In the genomic region with DNA sequence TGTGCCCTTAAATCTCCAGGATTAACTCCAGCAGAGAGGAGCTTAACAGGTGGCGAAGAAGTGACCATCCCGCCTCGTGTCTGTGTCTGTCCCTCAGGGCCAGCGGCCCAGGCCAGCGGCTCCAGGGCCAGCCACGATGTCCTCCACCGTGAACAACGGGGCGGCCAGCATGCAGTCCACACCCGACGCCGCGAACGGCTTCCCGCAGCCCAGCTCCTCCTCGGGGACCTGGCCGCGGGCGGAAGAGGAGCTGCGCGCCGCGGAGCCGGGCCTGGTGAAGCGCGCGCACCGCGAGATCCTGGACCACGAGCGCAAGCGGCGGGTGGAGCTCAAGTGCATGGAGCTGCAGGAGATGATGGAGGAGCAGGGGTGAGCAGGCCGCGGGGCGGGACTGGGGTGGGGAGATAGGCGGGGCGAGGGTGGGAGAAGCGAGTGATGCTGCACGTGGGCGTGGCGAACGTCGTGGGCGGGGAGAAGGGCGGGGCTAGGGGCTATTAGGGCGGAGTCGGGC, we compare ENCODE assay signal across 8 cellular contexts. TPM values are rescaled to one million over a fixed set of nuclear protein-coding genes. Genes with fewer than 3 reads are reported as not detected.
DNase-seq lines count a peak whose midpoint lies in the region; ATAC-seq and TF ChIP-seq lines count a peak whose summit lies in the region.

No MANE protein-coding gene starts in this region.

- 7% methylated on average over 23 of the region's 48 CpGs for WGBS in prostate gland

- H3K9me3 Mint-ChIP-seq in Calu3 (ENCODE audit: low read depth, unreplicated experiment), result no peaks in the 10 kb centered on the region
- H3K9me3 Mint-ChIP-seq in activated naive CD4-positive, alpha-beta T cell treated with anti-CD3 and anti-CD28 coated beads, Interleukin-2, amount 50 U/mL, for 72 hours, result no peaks in the 10 kb centered on the region

- H3K4me1 ChIP-seq in prostate gland (replicated peaks), result no peaks in the 10 kb centered on the region
- H3K4me1 ChIP-seq in upper lobe of right lung, result peaks cover 7% of the 10 kb centered on the region

- H3K4me1 Mint-ChIP-seq in Calu3 (ENCODE audit: low read depth, unreplicated experiment), result no peaks in the 10 kb centered on the region

- peak overlapping the region; percentile 68 for H3K4me3 ChIP-seq in SK-N-MC
- H3K4me3 ChIP-seq in prostate gland, result no peak overlapping the region
- H3K4me3 ChIP-seq in upper lobe of right lung, result no peak overlapping the region

- peaks cover 6% of the 10 kb centered on the region for H3K27me3 ChIP-seq in prostate gland (replicated peaks; ENCODE audit: insufficient read depth)
- H3K27me3 ChIP-seq in upper lobe of right lung, result peaks cover 43% of the 10 kb centered on the region

- H3K27me3 Mint-ChIP-seq in Calu3 (ENCODE audit: unreplicated experiment), result peaks cover 83% of the 10 kb centered on the region

- H3K4me3 Mint-ChIP-seq in Calu3 (ENCODE audit: low read depth, unreplicated experiment), result no peak overlapping the region

- H3K9ac ChIP-seq in SK-N-MC (ENCODE audit: insufficient read length), result no peak overlapping the region

- no peak overlapping the region for H3K27ac Mint-ChIP-seq in Calu3 (ENCODE audit: unreplicated experiment)
- no peak overlapping the region for H3K27ac Mint-ChIP-seq in activated naive CD4-positive, alpha-beta T cell treated with anti-CD3 and anti-CD28 coated beads, Interleukin-2, amount 50 U/mL, for 72 hours

- H3K36me3 Mint-ChIP-seq in Calu3 (ENCODE audit: insufficient read depth, unreplicated experiment), result no peaks in the 10 kb centered on the region
- peaks cover 0 to 6% of the 10 kb centered on the region in 2 donors for H3K36me3 Mint-ChIP-seq in activated naive CD4-positive, alpha-beta T cell treated with anti-CD3 and anti-CD28 coated beads, Interleukin-2, amount 50 U/mL, for 72 hours

- H3K9me3 ChIP-seq in SK-N-MC (ENCODE audit: low read depth, low read length) (no peaks in the 10 kb centered on the region), prostate gland (no peaks in the 10 kb centered on the region), upper lobe of right lung (no peaks in the 10 kb centered on the region)

- H3K36me3 ChIP-seq in SK-N-MC (ENCODE audit: insufficient read depth, low read length), result no peaks in the 10 kb centered on the region
- no peaks in the 10 kb centered on the region for H3K36me3 ChIP-seq in prostate gland
- no peaks in the 10 kb centered on the region for H3K36me3 ChIP-seq in upper lobe of right lung

- no peak for TF ChIP-seq POLR2A in prostate gland (IDR thresholded peaks at IDR 0.05)

- ATAC-seq in HG03139 (IDR thresholded peaks at IDR 0.05; ENCODE audit: unreplicated experiment) (peak; percentile 55), upper lobe of right lung (peak; percentile 96), GM21381 (IDR thresholded peaks at IDR 0.05; ENCODE audit: unreplicated experiment) (no peak)
- ATAC-seq in activated naive CD4-positive, alpha-beta T cell treated with anti-CD3 and anti-CD28 coated beads, Interleukin-2, amount 50 U/mL, for 72 hours, result peak; percentile 92 to 99

- DNase-seq in Calu3, result peak; percentile 63
- peak; percentile 16 for DNase-seq in SK-N-MC (ENCODE audit: low read depth, low spot score)
- DNase-seq in activated naive CD4-positive, alpha-beta T cell treated with anti-CD3 and anti-CD28 coated beads, Interleukin-2, amount 50 U/mL, for 72 hours (ENCODE audit: low spot score in 2 of 2), result peak in 1 of 2 donors; percentile 88
- DNase-seq in head of caudate nucleus, result peak; percentile 51 to 94 (median 86)
- DNase-seq in prostate gland (ENCODE audit: low spot score), result peak; percentile 37
- DNase-seq in upper lobe of right lung, result peak; percentile 86

- no TSS peak for BruUV-seq in Calu3 (replicated peaks; lab: Mats Ljungman, UMichigan)

- CTCF ChIA-PET in Calu3 (lab: Charles Lee), result no interaction called here

- H3K27ac ChIP-seq in SK-N-MC (no peak overlapping the region), prostate gland (no peak overlapping the region), upper lobe of right lung (no peak overlapping the region)

- TF ChIP-seq CTCF in Calu3 (IDR thresholded peaks at IDR 0.05; ENCODE audit: unreplicated experiment) (no peak), prostate gland (IDR thresholded peaks at IDR 0.05) (no peak), upper lobe of right lung (IDR thresholded peaks at IDR 0.05) (no peak)

- intact Hi-C loops in Calu3 (cut with micrococcal nuclease; ENCODE audit: unreplicated experiment), result no loop called here
- intact Hi-C loops in head of caudate nucleus (cut with DNase I), result no loop called here
- intact Hi-C loops in prostate gland (cut with DNase I), result no loop called here
- intact Hi-C loops in upper lobe of right lung (cut with DNase I), result no loop called here

RNA-seq across cellular contexts. Expression of a gene that starts 33.3 kb away (rescaled TPM):
- 0.21 TPM in 1 of 2 replicates, not detected in the other for total RNA-seq in Calu3 (2022)
- total RNA-seq in activated naive CD4-positive, alpha-beta T cell treated with anti-CD3 and anti-CD28 coated beads, Interleukin-2, amount 50 U/mL, for 72 hours, result not detected
- total RNA-seq in prostate gland, result 1 to 10 TPM; 3.1 to 6.8 TPM
- 1.1 TPM for total RNA-seq in upper lobe of right lung
